In genomic region chr3:10509325-10509724, GRCh38 we compare ENCODE assay signal across 9 cellular contexts. TPM values are rescaled to one million over a fixed set of nuclear protein-coding genes. Genes with fewer than 3 reads are reported as not detected.
"Had no signal": no experiment of that assay in that cellular context is flagged by ENCODE, and none has a peak within 500 bp of the region (broad histone marks: within the 10 kb centered on the region; RNA-seq: fewer than 3 reads in every experiment).

No MANE protein-coding gene starts in this region.

- H3K9ac ChIP-seq: GM23248 had no signal

- H3K27ac Mint-ChIP-seq: HFFc6 had no signal

- H3K4me3 ChIP-seq: GM23248, HAP-1, K562 had no signal

- H3K27ac ChIP-seq: GM23248, HL-60 had no signal

- H2AFZ ChIP-seq: GM23248 had no signal

- ATAC-seq: HCT116, K562 had no signal

- H3K9me3 ChIP-seq: HAP-1 had no signal

- H3K4me3 Mint-ChIP-seq: HFFc6 had no signal

- H3K4me1 ChIP-seq: HAP-1 had no signal

- DNase-seq: GM23248, GOT3, H7, HFFc6, IMR-90 had no signal

- H3K36me3 ChIP-seq: HAP-1 had no signal

- H3K9me3 Mint-ChIP-seq: HFFc6 had no signal

RNA-seq across cellular contexts. Expression of gene ATP2B2, which starts 3.9 kb away (rescaled TPM):
- total RNA-seq: GM23248, HFFc6, K562 had no signal
- polyA plus RNA-seq: GM23248 had no signal
